13 cellular contexts compared by ENCODE assay signal in the genomic region with DNA sequence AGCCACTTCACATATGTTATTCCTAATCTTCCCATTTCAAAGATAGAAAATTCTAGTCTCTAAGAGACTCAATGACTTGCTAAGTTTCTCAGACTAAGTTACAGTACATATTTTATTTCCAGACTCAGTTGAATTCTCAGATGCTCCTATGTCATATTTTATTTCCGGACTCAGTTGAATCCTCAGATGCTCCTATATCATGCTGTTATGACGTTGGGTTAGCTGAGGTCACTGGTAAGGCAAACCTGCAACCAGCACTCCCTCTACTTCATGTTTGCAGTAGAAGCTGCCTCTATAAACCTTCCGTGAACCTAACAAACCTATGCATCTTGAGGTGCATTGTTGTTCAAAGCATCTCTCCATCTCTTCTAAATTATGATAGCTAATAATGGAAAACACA.
A peak's percentile ranks its signal among the peaks of the same experiment; 100 is the strongest.
DNase-seq lines count a peak whose midpoint lies in the region; ATAC-seq and TF ChIP-seq lines count a peak whose summit lies in the region.
"Had no signal": no experiment of that assay in that cellular context is flagged by ENCODE, and none has a peak within 500 bp of the region (broad histone marks: within the 10 kb centered on the region; RNA-seq: fewer than 3 reads in every experiment).

No MANE protein-coding gene starts in this region.

- H3K27ac ChIP-seq in A673 (ENCODE audit: low read depth, low read length, poor library complexity, severe bottlenecking) = peak overlapping the region; percentile 8
- no peak overlapping the region for H3K27ac ChIP-seq in CD8-positive, alpha-beta T cell (ENCODE audit: low read depth, low read length)

- no peaks in the 10 kb centered on the region for H3K9me3 Mint-ChIP-seq in CD8-positive, alpha-beta T cell
- no peaks in the 10 kb centered on the region for H3K9me3 Mint-ChIP-seq in endothelial cell (ENCODE audit: unreplicated experiment)

- H3K27ac Mint-ChIP-seq in CD8-positive, alpha-beta T cell = peak overlapping the region; percentile 69
- H3K27ac Mint-ChIP-seq in T-helper 17 cell (peak overlapping the region; percentile 94), endothelial cell (ENCODE audit: unreplicated experiment) (peak overlapping the region; percentile 24)

- H3K4me1 Mint-ChIP-seq in CD8-positive, alpha-beta T cell (ENCODE audit: low read depth) = peaks cover 89% of the 10 kb centered on the region
- H3K4me1 Mint-ChIP-seq in T-helper 17 cell (peaks cover 55% of the 10 kb centered on the region), endothelial cell (ENCODE audit: unreplicated experiment) (peaks cover 78% of the 10 kb centered on the region)

- TF ChIP-seq CTCF in A673 (conservative IDR thresholded peaks at IDR 0.05; ENCODE audit: low read depth, low read length) = no peak
- no peak for TF ChIP-seq CTCF in CD8-positive, alpha-beta T cell (IDR thresholded peaks at IDR 0.05)
- no peak for TF ChIP-seq CTCF in endothelial cell (IDR thresholded peaks at IDR 0.05; ENCODE audit: unreplicated experiment)

- no peak overlapping the region for H3K4me3 ChIP-seq in A673 (ENCODE audit: low read depth, low read length, poor library complexity, severe bottlenecking)
- H3K4me3 ChIP-seq in CD8-positive, alpha-beta T cell (ENCODE audit: low read depth, low read length) = no peak overlapping the region

- no peaks in the 10 kb centered on the region for H3K27me3 Mint-ChIP-seq in CD8-positive, alpha-beta T cell (ENCODE audit: low read depth)
- H3K27me3 Mint-ChIP-seq in T-helper 17 cell (no peaks in the 10 kb centered on the region), endothelial cell (ENCODE audit: unreplicated experiment) (no peaks in the 10 kb centered on the region)

- CTCF ChIA-PET in A673 (lab: Charles Lee) = no interaction called here
- CTCF ChIA-PET in CD8-positive, alpha-beta T cell (lab: Charles Lee) = interaction anchor here (0.6 to 2.4 kb wide), 5 partner anchors 13 to 659 kb away, joined by 3 to 10 read pairs (median 4); no protein-coding TSS in a partner anchor

- H3K36me3 ChIP-seq in A673 (ENCODE audit: insufficient read depth, low read length, poor library complexity, severe bottlenecking) = no peaks in the 10 kb centered on the region
- no peaks in the 10 kb centered on the region for H3K36me3 ChIP-seq in CD8-positive, alpha-beta T cell (ENCODE audit: insufficient read depth, low read length)

- DNase-seq in A673 (ENCODE audit: low spot score) = no peak
- DNase-seq in CD8-positive, alpha-beta T cell = no peak
- no peak for DNase-seq in T-helper 17 cell
- no peak for DNase-seq in endothelial cell (ENCODE audit: low spot score)
- no peak for DNase-seq in iPS-NIHi11 (ENCODE audit: low spot score)
- DNase-seq: activated CD8-positive, alpha-beta memory T cell treated with anti-CD3 and anti-CD28 coated beads, Interleukin-2, amount 50 U/mL, for 48 hours; left ventricle myocardium superior; NCI-H1417; NCI-H526; right cardiac atrium; SIG-M5 had no signal

- POLR2A ChIA-PET in A673 (lab: Charles Lee; ENCODE audit: low non-redundant PET) = no interaction called here
- POLR2A ChIA-PET in CD8-positive, alpha-beta T cell (lab: Charles Lee) = interaction anchor here (0.8 to 6.9 kb wide), 6 partner anchors 10 to 65 kb away, joined by 3 to 38 read pairs (median 6); no protein-coding TSS in a partner anchor

- intact Hi-C loops in A673 (cut with micrococcal nuclease; ENCODE audit: unreplicated experiment) = no loop called here
- intact Hi-C loops in CD8-positive, alpha-beta T cell (cut with DNase I, micrococcal nuclease) = loop anchor here in 1 of 2 experiments (1.0 kb wide), 1 partner anchor 10 kb away; no protein-coding TSS in a partner anchor

- BruUV-seq in A673 (replicated peaks; lab: Mats Ljungman, UMichigan) = no TSS peak

- peaks cover 71% of the 10 kb centered on the region for H3K4me1 ChIP-seq in A673 (ENCODE audit: insufficient read depth, low read length, poor library complexity, severe bottlenecking)
- peaks cover 81% of the 10 kb centered on the region for H3K4me1 ChIP-seq in CD8-positive, alpha-beta T cell (ENCODE audit: insufficient read depth, low read length)

- H3K4me3 Mint-ChIP-seq in CD8-positive, alpha-beta T cell = peak overlapping the region; percentile 12
- H3K4me3 Mint-ChIP-seq in T-helper 17 cell (peak overlapping the region; percentile 69), endothelial cell (ENCODE audit: unreplicated experiment) (no peak overlapping the region)

- ATAC-seq in CD8-positive, alpha-beta T cell = no peak
- ATAC-seq in T-helper 17 cell = no peak
- ATAC-seq in GM21423 (IDR thresholded peaks at IDR 0.05; ENCODE audit: unreplicated experiment) = no peak
- no peak for ATAC-seq in HG02938 (IDR thresholded peaks at IDR 0.05; ENCODE audit: unreplicated experiment)
- ATAC-seq: left ventricle myocardium superior, right cardiac atrium had no signal

- H3K9me3 ChIP-seq in A673 (ENCODE audit: low read depth, low read length, poor library complexity, severe bottlenecking) = no peaks in the 10 kb centered on the region
- H3K9me3 ChIP-seq in CD8-positive, alpha-beta T cell (ENCODE audit: low read length) = no peaks in the 10 kb centered on the region
- H3K9me3 ChIP-seq in T-helper 17 cell (ENCODE audit: control insufficient read depth, low read length, poor library complexity, severe bottlenecking) = no peaks in the 10 kb centered on the region

- H3K27me3 ChIP-seq in A673 (replicated peaks; ENCODE audit: insufficient read depth, low read depth, low read length, poor library complexity) = no peaks in the 10 kb centered on the region
- H3K27me3 ChIP-seq in CD8-positive, alpha-beta T cell (ENCODE audit: insufficient read depth, low read length) = no peaks in the 10 kb centered on the region

- H3K36me3 Mint-ChIP-seq in CD8-positive, alpha-beta T cell = peaks cover 12% of the 10 kb centered on the region
- H3K36me3 Mint-ChIP-seq in T-helper 17 cell (ENCODE audit: low read depth) = peaks cover 3% of the 10 kb centered on the region
- H3K36me3 Mint-ChIP-seq in endothelial cell (ENCODE audit: low read depth, unreplicated experiment) = peaks cover 6% of the 10 kb centered on the region

Comparison
In these comparisons a context has a peak if more than half of its experiments do, and no peak if none do; other contexts are left out.
1. H3K27ac Mint-ChIP-seq: peak in every context shown above with its lines; median percentile 94 in T-helper 17 cell; 69 in CD8-positive, alpha-beta T cell; 24 in endothelial cell.